Comparison of ENCODE assay signal across 8 cellular contexts in the genomic region with DNA sequence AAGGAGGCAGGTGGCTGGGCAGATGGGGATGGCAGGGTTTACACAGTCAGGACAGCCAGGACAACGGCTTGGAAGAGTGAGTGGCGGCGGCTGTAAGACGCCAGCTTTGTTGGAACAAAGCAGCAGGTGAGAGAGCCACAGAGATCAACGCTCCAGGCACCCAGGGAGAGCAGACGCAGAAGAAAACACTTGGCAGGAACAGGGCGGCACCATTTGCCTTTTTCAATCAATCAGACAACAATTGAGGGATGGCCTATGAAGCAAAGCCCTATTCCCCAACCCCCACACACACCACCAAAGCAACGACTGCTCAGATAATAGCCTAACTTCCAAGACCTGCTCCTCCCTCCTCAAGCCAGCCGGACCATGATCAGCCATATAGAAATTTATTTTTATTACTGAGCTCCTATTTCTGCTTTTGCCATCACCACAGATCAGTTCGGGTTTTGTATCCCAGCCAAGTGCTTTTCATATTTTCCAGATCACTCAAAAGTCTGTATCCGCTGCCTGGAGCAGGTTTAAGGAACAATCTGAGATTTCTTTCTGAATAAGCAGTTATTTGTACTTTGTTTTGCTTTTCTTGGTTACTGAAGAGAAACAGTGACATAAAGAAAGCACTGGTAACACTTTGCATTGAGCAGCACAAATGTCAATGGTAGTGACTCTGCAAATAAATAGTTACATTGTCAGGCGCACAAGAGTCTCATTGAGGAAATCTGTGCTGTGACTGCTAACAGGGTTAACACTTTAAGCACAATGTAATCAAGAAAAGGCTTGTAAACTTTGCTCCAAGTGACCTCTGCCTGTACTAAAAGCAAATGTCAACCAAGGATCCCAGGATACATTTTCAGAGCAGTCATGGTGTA.
DNase-seq lines count a peak whose midpoint lies in the region; ATAC-seq and TF ChIP-seq lines count a peak whose summit lies in the region.

No MANE protein-coding gene starts in this region.

- peak overlapping the region; percentile 25 to 63 (median 50) for H3K27ac ChIP-seq in esophagus muscularis mucosa (replicated peaks in 1 of 4)

- H3K9me3 ChIP-seq in esophagus muscularis mucosa, result no peaks in the 10 kb centered on the region

- no peaks in the 10 kb centered on the region for H3K27me3 ChIP-seq in esophagus muscularis mucosa

- ATAC-seq in GM21619 (IDR thresholded peaks at IDR 0.05; ENCODE audit: unreplicated experiment) (no peak), GM19035 (IDR thresholded peaks at IDR 0.05; ENCODE audit: unreplicated experiment) (no peak), GM18519 (IDR thresholded peaks at IDR 0.05; ENCODE audit: low FRiP score, unreplicated experiment) (no peak)

- H3K4me3 ChIP-seq in esophagus muscularis mucosa, result peak overlapping the region in 1 of 4 donors; percentile 6

- DNase-seq in EL, result peak; percentile 71
- DNase-seq in NCI-H446 treated with DMSO at 0.1 percent for 48 hours (lab: John Stamatoyannopoulos, UW), result peak; percentile 45
- DNase-seq in esophagus muscularis mucosa (ENCODE audit: extremely low spot score), result peak; percentile 85
- DNase-seq in nucleus accumbens (lab: John Stamatoyannopoulos, UW), result peak in 43 of 56 donors; percentile 2 to 76 (median 29)
- DNase-seq in dermis blood vessel endothelial cell, result no peak

- H3K4me1 ChIP-seq in esophagus muscularis mucosa, result peaks cover 9 to 28% (median 26%) of the 10 kb centered on the region in 4 donors

- intact Hi-C loops in esophagus muscularis mucosa (cut with DNase I), result no loop called here

- no peak for TF ChIP-seq CTCF in esophagus muscularis mucosa (IDR thresholded peaks at IDR 0.05)

- H3K36me3 ChIP-seq in esophagus muscularis mucosa, result no peaks in the 10 kb centered on the region

- no peak for TF ChIP-seq EP300 in esophagus muscularis mucosa (IDR thresholded peaks at IDR 0.05)

- WGBS in esophagus muscularis mucosa, result 43% methylated on average over 12 of the region's 12 CpGs

- no peak for TF ChIP-seq POLR2A in esophagus muscularis mucosa (IDR thresholded peaks at IDR 0.05; ENCODE audit: low read depth)
